In the genomic region with DNA sequence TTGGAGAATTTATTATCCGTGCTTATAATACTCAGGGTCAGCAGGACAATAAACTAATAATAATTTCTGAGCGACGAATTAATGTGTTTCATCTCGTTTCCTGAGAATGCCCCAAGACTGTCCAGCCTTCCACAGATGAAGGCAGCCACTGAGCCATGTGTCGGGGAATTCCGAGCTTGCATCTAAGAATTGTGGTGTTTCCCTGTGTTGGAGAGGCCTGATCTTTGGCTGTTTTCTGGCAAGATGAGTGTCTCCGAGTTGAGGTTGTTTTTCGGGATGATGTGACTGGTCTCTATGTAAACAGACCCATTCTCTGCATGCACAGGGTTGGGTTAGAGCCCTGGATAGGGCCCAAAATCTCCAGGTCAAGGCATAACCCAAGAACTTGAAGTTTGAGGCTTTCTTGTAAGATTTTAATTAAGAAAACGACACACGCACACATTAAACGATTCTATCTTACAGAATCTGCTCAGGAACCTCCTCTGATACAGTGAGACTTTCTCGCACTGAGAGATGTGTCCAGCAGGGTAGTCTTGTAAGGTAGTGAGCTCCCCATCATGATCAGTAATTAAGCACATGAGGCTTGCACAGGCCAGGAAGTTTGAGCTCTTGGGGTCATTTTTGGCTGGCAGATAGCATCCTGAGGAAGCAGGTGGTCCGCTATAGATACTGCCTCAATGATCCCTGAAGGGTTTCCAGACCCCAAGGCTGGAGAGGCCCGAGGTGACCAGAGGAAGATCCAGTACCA, we compare ENCODE assay signal across 36 cellular contexts. TPM values are rescaled to one million over a fixed set of nuclear protein-coding genes. Genes with fewer than 3 reads are reported as not detected.
"Had no signal": no experiment of that assay in that cellular context is flagged by ENCODE, and none has a peak within 500 bp of the region (broad histone marks: within the 10 kb centered on the region; RNA-seq: fewer than 3 reads in every experiment).

No MANE protein-coding gene starts in this region.

- H3K27ac Mint-ChIP-seq: activated B cell treated with CpG ODN at 0.5 μM for 24 hours; activated CD4-positive, alpha-beta memory T cell treated with anti-CD3 and anti-CD28 coated beads, Interleukin-2, amount 10 ng/mL, durations not matched to agents 7 days and 5 days; activated CD8-positive, alpha-beta memory T cell treated with anti-CD3 and anti-CD28 coated beads, Interleukin-2, amount 10 ng/mL, durations not matched to agents 7 days and 5 days; activated naive CD4-positive, alpha-beta T cell treated with anti-CD3 and anti-CD28 coated beads for 36 hours; activated naive CD4-positive, alpha-beta T cell treated with anti-CD3 and anti-CD28 coated beads, Interleukin-2, amount 50 U/mL, for 72 hours; activated T-cell treated with anti-CD3 and anti-CD28 coated beads, Interleukin-2, amount 50 U/mL, for 72 hours; activated T-helper 17 cell treated with anti-CD3 and anti-CD28 coated beads, Interleukin-2, amount 50 U/mL, for 72 hours; T-cell had no signal

- H3K9ac ChIP-seq: SK-N-SH had no signal

- H3K4me3 ChIP-seq: adrenal gland, body of pancreas, breast epithelium, MG63, SJSA1 had no signal

- H3K27me3 ChIP-seq: adrenal gland, body of pancreas, breast epithelium had no signal

- H3K4me1 ChIP-seq: body of pancreas, SJSA1 had no signal

- H3K36me3 ChIP-seq: adrenal gland, breast epithelium, MG63, SJSA1 had no signal

- H3K9me3 ChIP-seq: adrenal gland, body of pancreas, breast epithelium, MG63, SJSA1, SK-N-SH had no signal

- H3K36me3 Mint-ChIP-seq: activated CD8-positive, alpha-beta memory T cell treated with anti-CD3 and anti-CD28 coated beads, Interleukin-2, amount 10 ng/mL, durations not matched to agents 7 days and 5 days; activated naive CD4-positive, alpha-beta T cell treated with anti-CD3 and anti-CD28 coated beads, Interleukin-2, amount 50 U/mL, for 72 hours; T-cell had no signal

- FAIRE-seq: astrocyte had no signal

- ATAC-seq: activated CD8-positive, alpha-beta memory T cell treated with anti-CD3 and anti-CD28 coated beads, Interleukin-2, amount 10 ng/mL, durations not matched to agents 7 days and 5 days; activated naive CD4-positive, alpha-beta T cell treated with anti-CD3 and anti-CD28 coated beads, Interleukin-2, amount 50 U/mL, for 72 hours; activated T-cell treated with anti-CD3 and anti-CD28 coated beads, Interleukin-2, amount 50 U/mL, for 72 hours; activated T-helper 17 cell treated with anti-CD3 and anti-CD28 coated beads, Interleukin-2, amount 50 U/mL, for 72 hours; body of pancreas; Panc1; T-cell had no signal

- H3K4me2 ChIP-seq: SK-N-SH had no signal

- H3K4me1 Mint-ChIP-seq: activated B cell treated with CpG ODN at 0.5 μM for 24 hours; activated CD4-positive, alpha-beta memory T cell treated with anti-CD3 and anti-CD28 coated beads, Interleukin-2, amount 10 ng/mL, durations not matched to agents 7 days and 5 days; activated CD8-positive, alpha-beta memory T cell treated with anti-CD3 and anti-CD28 coated beads, Interleukin-2, amount 10 ng/mL, durations not matched to agents 7 days and 5 days; activated T-helper 17 cell treated with anti-CD3 and anti-CD28 coated beads, Interleukin-2, amount 50 U/mL, for 72 hours had no signal

- H3K27ac ChIP-seq: adrenal gland, body of pancreas, breast epithelium, SJSA1, VCaP had no signal

- DNase-seq: activated B cell treated with CpG ODN at 0.5 μM for 24 hours; activated CD4-positive, alpha-beta memory T cell treated with anti-CD3 and anti-CD28 coated beads, Interleukin-2, amount 10 ng/mL, durations not matched to agents 7 days and 5 days; activated CD4-positive, alpha-beta T cell treated with anti-CD3 and anti-CD28 coated beads for 1 hour; activated CD4-positive, alpha-beta T cell treated with anti-CD3 and anti-CD28 coated beads for 48 hours; activated CD8-positive, alpha-beta memory T cell treated with anti-CD3 and anti-CD28 coated beads for 24 hours; activated CD8-positive, alpha-beta memory T cell treated with anti-CD3 and anti-CD28 coated beads, Interleukin-2, amount 10 ng/mL, durations not matched to agents 7 days and 5 days; activated CD8-positive, alpha-beta memory T cell treated with anti-CD3 and anti-CD28 coated beads, Interleukin-2, amount 50 U/mL, for 48 hours; activated gamma-delta T cell treated with Interleukin-2 at 50 U/mL for 16 hours; activated naive CD4-positive, alpha-beta T cell treated with anti-CD3 and anti-CD28 coated beads for 36 hours; activated T-cell treated with anti-CD3 and anti-CD28 coated beads, Interleukin-2, amount 50 U/mL, for 72 hours; adrenal gland; body of pancreas; caudate nucleus; Kasumi-1; KG1; MG63; NCI-H1048; NCI-H1105 treated with DMSO at 0.1 percent for 48 hours; NCI-H1436 treated with DMSO at 0.1 percent for 48 hours; NCI-H1694 treated with DMSO at 0.1 percent for 48 hours; NCI-H2029; NCI-H345; NCI-H524 treated with DMSO at 0.1 percent for 48 hours; RPMI8226; SHP77 treated with DMSO at 0.1 percent for 48 hours; SK-N-SH; T-cell; T-helper 2 cell; T-helper 9 cell had no signal

- H3K4me3 Mint-ChIP-seq: activated B cell treated with CpG ODN at 0.5 μM for 24 hours; activated CD4-positive, alpha-beta memory T cell treated with anti-CD3 and anti-CD28 coated beads, Interleukin-2, amount 10 ng/mL, durations not matched to agents 7 days and 5 days; activated CD8-positive, alpha-beta memory T cell treated with anti-CD3 and anti-CD28 coated beads, Interleukin-2, amount 10 ng/mL, durations not matched to agents 7 days and 5 days; activated naive CD4-positive, alpha-beta T cell treated with anti-CD3 and anti-CD28 coated beads for 36 hours; activated T-cell treated with anti-CD3 and anti-CD28 coated beads, Interleukin-2, amount 50 U/mL, for 72 hours; activated T-helper 17 cell treated with anti-CD3 and anti-CD28 coated beads, Interleukin-2, amount 50 U/mL, for 72 hours; T-cell had no signal

RNA-seq across cellular contexts. Expression of gene FGD5, which starts 14.4 kb away (rescaled TPM):
- total RNA-seq: activated B cell treated with CpG ODN at 0.5 μM for 24 hours; activated CD8-positive, alpha-beta memory T cell treated with anti-CD3 and anti-CD28 coated beads, Interleukin-2, amount 10 ng/mL, durations not matched to agents 7 days and 5 days; activated naive CD4-positive, alpha-beta T cell treated with anti-CD3 and anti-CD28 coated beads for 36 hours; activated naive CD4-positive, alpha-beta T cell treated with anti-CD3 and anti-CD28 coated beads, Interleukin-2, amount 50 U/mL, for 72 hours; activated T-cell treated with anti-CD3 and anti-CD28 coated beads, Interleukin-2, amount 50 U/mL, for 72 hours; SJSA1 had no signal
- polyA plus RNA-seq: SK-N-SH had no signal
